Comparison of ENCODE assay signal across 9 cellular contexts in the genomic region with DNA sequence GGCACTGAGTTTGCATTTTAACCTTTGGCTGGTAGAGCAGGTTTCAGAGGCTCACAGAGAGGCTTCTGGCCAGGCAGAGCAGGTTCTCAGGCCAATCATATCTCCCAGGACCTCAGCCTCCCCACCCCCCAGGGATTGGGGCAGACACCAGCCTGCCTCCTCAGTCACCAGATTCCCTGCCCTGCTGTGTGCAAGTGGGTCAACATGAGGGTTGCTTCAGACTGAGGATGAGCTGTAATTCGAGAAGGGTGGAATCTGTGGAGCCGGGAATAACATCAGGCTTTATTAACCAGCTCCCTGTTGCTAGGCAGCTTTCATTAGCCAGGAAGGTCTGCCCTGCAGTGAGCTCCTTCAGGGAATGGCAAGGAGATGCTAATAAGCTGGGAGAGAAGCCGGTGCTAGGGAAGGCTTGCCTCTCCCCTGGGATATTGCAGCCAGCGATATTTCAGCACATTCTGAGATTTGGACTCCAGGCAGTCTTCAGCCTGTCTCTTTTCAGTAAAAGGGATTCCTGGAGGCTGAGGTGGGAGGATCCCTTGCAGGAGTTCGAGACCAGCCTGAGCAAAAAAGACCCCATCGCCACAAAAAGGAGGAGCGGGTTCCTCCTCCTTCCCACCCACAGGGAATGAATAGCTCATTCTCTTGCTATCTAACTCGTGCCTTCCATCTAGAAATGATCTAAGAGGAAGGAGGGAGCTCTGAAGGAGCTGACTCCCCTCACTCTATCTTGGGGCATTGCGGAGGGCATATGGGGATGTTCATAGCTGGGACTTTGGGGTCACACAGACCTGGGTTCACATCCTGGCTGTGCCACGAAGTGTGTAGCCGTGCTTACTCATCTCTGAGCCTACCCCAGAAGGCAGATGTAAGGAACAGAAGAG. TPM values are rescaled to one million over a fixed set of nuclear protein-coding genes. Genes with fewer than 3 reads are reported as not detected.
DNase-seq lines count a peak whose midpoint lies in the region; FAIRE-seq and TF ChIP-seq lines count a peak whose summit lies in the region.
"Had no signal": no experiment of that assay in that cellular context is flagged by ENCODE, and none has a peak within 500 bp of the region (broad histone marks: within the 10 kb centered on the region; RNA-seq: fewer than 3 reads in every experiment).

No MANE protein-coding gene starts in this region.

- peaks cover 3% of the 10 kb centered on the region for H3K27me3 Mint-ChIP-seq in nephron (ENCODE audit: low read depth)
- H3K27me3 Mint-ChIP-seq: naive B cell had no signal

- in situ Hi-C loops in GM23248 (cut with MboI) = no loop called here

- H3F3A ChIP-seq in GM23248 (ENCODE audit: insufficient read depth) = no peaks in the 10 kb centered on the region

- peak overlapping the region; percentile 65 to 89 (median 86) for H3K27ac Mint-ChIP-seq in nephron
- H3K27ac Mint-ChIP-seq: naive B cell had no signal

- peaks cover 12% of the 10 kb centered on the region for H3K4me1 Mint-ChIP-seq in nephron

- H3K27me3 ChIP-seq in GM23248 (replicated peaks; ENCODE audit: insufficient read depth) (no peaks in the 10 kb centered on the region), esophagus (ENCODE audit: control insufficient read depth in 1 of 2, insufficient read depth in 2 of 2, low read length in 2 of 2) (no peaks in the 10 kb centered on the region)

- no peak overlapping the region for H3K4me2 ChIP-seq in GM23248 (ENCODE audit: unreplicated experiment)

- peaks cover 7% of the 10 kb centered on the region; the same call in 1 of the 2 replicates for H3K4me1 ChIP-seq in GM23248 (ENCODE audit: insufficient read depth)
- H3K4me1 ChIP-seq in esophagus (ENCODE audit: control insufficient read depth in 2 of 2, insufficient read depth in 2 of 2, low read length in 1 of 2) = peaks cover 0 to 7% of the 10 kb centered on the region in 2 donors

- WGBS in GM23248 (ENCODE audit: low coverage in 1 of 2, low lambda C conversion rate in 2 of 2, missing lambda C conversion rate in 2 of 2), 2 experiments = 52 to 58% methylated on average over 11 of the region's 11 CpGs
- WGBS in esophagus, 2 donors = 65% methylated on average over 11 of the region's 11 CpGs

- no peak overlapping the region for H2AFZ ChIP-seq in GM23248

- H4K20me1 ChIP-seq in GM23248 (ENCODE audit: insufficient read depth) = no peaks in the 10 kb centered on the region

- 0 out of 2 replicates have a peak overlapping the region, but pooled peaks have one; percentile 2 for H3K9ac ChIP-seq in GM23248

- H3K27ac ChIP-seq in GM23248 = peak overlapping the region; percentile 33
- H3K27ac ChIP-seq in esophagus (ENCODE audit: low read depth in 2 of 2, low read length in 1 of 2) = peak overlapping the region; percentile 38 to 39

- no peak for TF ChIP-seq CTCF in nephron (IDR thresholded peaks at IDR 0.05; ENCODE audit: unreplicated experiment in 3 of 3)

- H3K4me3 ChIP-seq in GM23248 (no peak overlapping the region), esophagus (ENCODE audit: low read depth in 1 of 2, low read length in 2 of 2) (no peak overlapping the region)

- H3K9me2 ChIP-seq in GM23248 (ENCODE audit: insufficient read depth) = no peaks in the 10 kb centered on the region

- no peak overlapping the region for H3K4me3 Mint-ChIP-seq in nephron
- H3K4me3 Mint-ChIP-seq: naive B cell had no signal

- FAIRE-seq in GM19239 (lab: Jason Lieb, UNC) = no peak

- no peaks in the 10 kb centered on the region for H3K79me2 ChIP-seq in GM23248 (ENCODE audit: insufficient read depth)

- H3K36me3 ChIP-seq in GM23248 (ENCODE audit: low read depth) = no peaks in the 10 kb centered on the region
- H3K36me3 ChIP-seq in esophagus (ENCODE audit: control insufficient read depth in 2 of 2, insufficient read depth in 2 of 2, low read length in 1 of 2) = peaks cover 0 to 5% of the 10 kb centered on the region in 2 donors

- peaks cover 9% of the 10 kb centered on the region for H3K36me3 Mint-ChIP-seq in nephron (ENCODE audit: low read depth)
- H3K36me3 Mint-ChIP-seq: naive B cell had no signal

- DNase-seq in GM23248 (peak; percentile 88), NCI-H524 treated with DMSO at 0.1 percent for 48 hours (lab: John Stamatoyannopoulos, UW) (peak; percentile 98), NOMO-1 treated with dmso at 0.1 percent for 144 hours (lab: John Stamatoyannopoulos, UW; ENCODE audit: unreplicated experiment) (no peak), RKO (ENCODE audit: low spot score) (no peak), NCI-H774 (lab: John Stamatoyannopoulos, UW) (no peak), GM19239 (ENCODE audit: insufficient read length, low spot score) (no peak)
- DNase-seq: naive B cell had no signal

- H3K9me3 ChIP-seq in GM23248 (ENCODE audit: low read depth) (no peaks in the 10 kb centered on the region), esophagus (ENCODE audit: control insufficient read depth in 2 of 2, insufficient read depth in 1 of 2, low read depth in 1 of 2, low read length in 1 of 2) (no peaks in the 10 kb centered on the region)

- no peaks in the 10 kb centered on the region for H3K9me3 Mint-ChIP-seq in nephron
- H3K9me3 Mint-ChIP-seq: naive B cell had no signal

RNA-seq across cellular contexts. Expression of a gene that starts 10.7 kb away (rescaled TPM):
- total RNA-seq in GM23248 (2014; rRNA removed; shearing (Covaris generic)) = 29.2 and 32.3 TPM in 2 replicates
- polyA plus RNA-seq in GM23248 (2016; fragmentation: Nextera tagmentation; extraction: Ambion mirVana) (17.8 and 19.8 TPM in 2 replicates), esophagus (100 to 1,000 TPM in 1 of 2 donors, 10 to 100 TPM in 1; 51.6 to 149 TPM)

RNA-seq across cellular contexts. Expression of a gene that starts 11.8 kb away (rescaled TPM):
- total RNA-seq in GM23248 (2014; rRNA removed; shearing (Covaris generic)) = 44.6 and 73.3 TPM in 2 replicates
- polyA plus RNA-seq in GM23248 (2016; fragmentation: Nextera tagmentation; extraction: Ambion mirVana) (45.7 and 46.9 TPM in 2 replicates), esophagus (10 to 100 TPM; 15.9 to 19.3 TPM)

RNA-seq across cellular contexts. Expression of a gene that starts 44.3 kb away (rescaled TPM):
- total RNA-seq in GM23248 (2014; rRNA removed; shearing (Covaris generic)) = 24.2 and 26.3 TPM in 2 replicates
- polyA plus RNA-seq in GM23248 (2016; fragmentation: Nextera tagmentation; extraction: Ambion mirVana) = 28.8 and 29.8 TPM in 2 replicates
- 1 to 10 TPM; 2.1 to 4.5 TPM for polyA plus RNA-seq in esophagus

RNA-seq across cellular contexts. Expression of a gene that starts 44.5 kb away (rescaled TPM):
- 34.9 and 63.1 TPM in 2 replicates for total RNA-seq in GM23248 (2014; rRNA removed; shearing (Covaris generic))
- polyA plus RNA-seq in GM23248 (2016; fragmentation: Nextera tagmentation; extraction: Ambion mirVana) (16.8 and 18.7 TPM in 2 replicates), esophagus (10 to 100 TPM; 14.0 to 16.7 TPM)

RNA-seq across cellular contexts. Expression of a gene that starts 52.8 kb away (rescaled TPM):
- total RNA-seq in GM23248 (2014; rRNA removed; shearing (Covaris generic)) = 3.7 and 6.2 TPM in 2 replicates
- polyA plus RNA-seq in GM23248 (2016; fragmentation: Nextera tagmentation; extraction: Ambion mirVana) (6.2 and 8.2 TPM in 2 replicates), esophagus (10 to 100 TPM in 1 of 2 donors, 1 to 10 TPM in 1; 9.9 to 14.6 TPM)

Comparison
In these comparisons a context has a peak if more than half of its experiments do, and no peak if none do; other contexts are left out.
1. DNase-seq: peak in GM23248 (single experiment) and NCI-H524 treated with DMSO at 0.1 percent for 48 hours (single experiment); none in NOMO-1 treated with dmso at 0.1 percent for 144 hours (single experiment), RKO (single experiment), NCI-H774 (single experiment) and GM19239 (single experiment).